In genomic region chr17:65017375-65017774, GRCh38 we compare ENCODE assay signal across 15 cellular contexts. TPM values are rescaled to one million over a fixed set of nuclear protein-coding genes. Genes with fewer than 3 reads are reported as not detected.
DNase-seq lines count a peak whose midpoint lies in the region; ATAC-seq and TF ChIP-seq lines count a peak whose summit lies in the region.
"Had no signal": no experiment of that assay in that cellular context is flagged by ENCODE, and none has a peak within 500 bp of the region (broad histone marks: within the 10 kb centered on the region; RNA-seq: fewer than 3 reads in every experiment).

No MANE protein-coding gene starts in this region.

- intact Hi-C loops in IMR-90 (cut with micrococcal nuclease) = no loop called here

- H4K8ac ChIP-seq in IMR-90 (ENCODE audit: low read depth in 2 of 2, low read length in 2 of 2) = no peak overlapping the region
- H4K8ac ChIP-seq in mesendoderm (ENCODE audit: low read depth, low read length) = no peak overlapping the region

- H2AFZ ChIP-seq in ACC112 (ENCODE audit: low read length, unreplicated experiment) (no peak overlapping the region), IMR-90 (replicated peaks; ENCODE audit: low read length, poor library complexity) (no peak overlapping the region)
- H2AFZ ChIP-seq: parathyroid adenoma had no signal

- H3K4ac ChIP-seq in IMR-90 (ENCODE audit: low read depth, low read length) = peak overlapping the region; percentile 27; the same call in 1 of the 2 replicates
- no peak overlapping the region for H3K4ac ChIP-seq in mesendoderm (ENCODE audit: low read depth, low read length)

- H3K4me3 ChIP-seq in ACC112 (ENCODE audit: low read depth, low read length) (no peak overlapping the region), IMR-90 (ENCODE audit: insufficient read depth, low read depth, low read length) (no peak overlapping the region), coronary artery (no peak overlapping the region), mesendoderm (ENCODE audit: low read length) (no peak overlapping the region)
- H3K4me3 ChIP-seq: heart right ventricle had no signal

- no peak overlapping the region for H2BK20ac ChIP-seq in IMR-90 (ENCODE audit: low read depth, low read length)

- H3K27ac ChIP-seq in ACC112 (ENCODE audit: low read depth, low read length) (peak overlapping the region; percentile 49), IMR-90 (ENCODE audit: insufficient read depth, low read length) (peak overlapping the region; percentile 39; the same call in 1 of the 2 replicates), coronary artery (peak overlapping the region; percentile 53 to 54), mesendoderm (ENCODE audit: low read depth, low read length) (no peak overlapping the region)
- H3K27ac ChIP-seq: HL-60, parathyroid adenoma had no signal

- H3K4me2 ChIP-seq in IMR-90 (ENCODE audit: low read depth, low read length) = peak overlapping the region; percentile 4; the same call in 1 of the 2 replicates
- no peak overlapping the region for H3K4me2 ChIP-seq in mesendoderm (ENCODE audit: low read length)
- H3K4me2 ChIP-seq: SK-N-SH had no signal

- no peak overlapping the region for H3K14ac ChIP-seq in IMR-90 (replicated peaks; ENCODE audit: low read depth, low read length)

- H3K79me2 ChIP-seq in ACC112 (ENCODE audit: control insufficient read depth, insufficient read depth, low read length, unreplicated experiment) (peaks cover 83% of the 10 kb centered on the region), mesendoderm (ENCODE audit: control insufficient read depth, insufficient read depth, low read length) (peaks cover 12% of the 10 kb centered on the region)

- in situ Hi-C loops in IMR-90 (cut with MboI; ENCODE audit: low sequenced_read_pairs) = no loop called here

- dilution Hi-C loops in IMR-90 (cut with HindIII; ENCODE audit: low sequenced_read_pairs, unreplicated experiment) = no loop called here

- POLR2A ChIA-PET in IMR-90 (lab: Charles Lee; ENCODE audit: unreplicated experiment) = no interaction called here

- 60% methylated on average over 7 of the region's 10 CpGs; no CpG with 5 or more reads in 1 of the 2 experiments for WGBS in IMR-90 (ENCODE audit: extremely low coverage in 2 of 2, insufficient read length in 1 of 2), 2 experiments
- WGBS in mesendoderm (ENCODE audit: extremely low coverage, insufficient coverage, low lambda C conversion rate) = no CpG with 5 or more reads among the region's 10 CpGs

- H2BK120ac ChIP-seq in IMR-90 (ENCODE audit: low read depth, low read length) (peak overlapping the region; percentile 47; the same call in 1 of the 2 replicates), mesendoderm (ENCODE audit: low read depth, low read length) (no peak overlapping the region)

- no peak overlapping the region for H4K91ac ChIP-seq in IMR-90 (ENCODE audit: insufficient read depth, low read depth, low read length)

- no peaks in the 10 kb centered on the region for H3K9me3 ChIP-seq in IMR-90 (ENCODE audit: control insufficient read depth, insufficient read depth, low read length)
- H3K9me3 ChIP-seq: heart right ventricle, SK-N-SH had no signal

- H3K23ac ChIP-seq in IMR-90 (ENCODE audit: low read depth, low read length) = no peak overlapping the region
- no peak overlapping the region for H3K23ac ChIP-seq in mesendoderm (ENCODE audit: low read length)

- no peak overlapping the region for H2AK9ac ChIP-seq in IMR-90 (replicated peaks; ENCODE audit: low read depth, low read length, poor library complexity)

- TF ChIP-seq RAD21 in IMR-90 (IDR thresholded peaks at IDR 0.05; ENCODE audit: low read length) = no peak

- H2BK5ac ChIP-seq in IMR-90 (ENCODE audit: low read depth, low read length, poor library complexity, severe bottlenecking) (peak overlapping the region; percentile 25), mesendoderm (ENCODE audit: low read length) (no peak overlapping the region)

- no peak for TF ChIP-seq POLR2A in IMR-90 (IDR thresholded peaks at IDR 0.05; ENCODE audit: low read depth, low read length)

- H3K9ac ChIP-seq in IMR-90 (ENCODE audit: low read depth, low read length) = no peak overlapping the region
- no peak overlapping the region for H3K9ac ChIP-seq in mesendoderm (ENCODE audit: low read length)
- H3K9ac ChIP-seq: parathyroid adenoma, SK-N-SH had no signal

- DNase-seq in IMR-90 (no peak), coronary artery (ENCODE audit: low spot score) (no peak), mesendoderm (peak; percentile 34), NCI-H748 treated with DMSO at 0.1 percent for 48 hours (lab: John Stamatoyannopoulos, UW) (no peak), HPDE6-E6E7 (ENCODE audit: extremely low spot score) (no peak), HUDEP-2 (lab: John Stamatoyannopoulos, UW; ENCODE audit: unreplicated experiment in 76 of 76) (no peak)
- DNase-seq in NK-92 treated with Interleukin-12 subunit alpha and Interleukin-12 subunit beta, amount 100 ng/mL, for 24 hours (lab: John Stamatoyannopoulos, UW) = no peak
- DNase-seq: activated CD4-positive, CD25-positive, alpha-beta regulatory T cell; activated T-cell treated with anti-CD3 and anti-CD28 coated beads, Interleukin-2, amount 50 U/mL, for 1 hour; effector CD4-positive, alpha-beta T cell; heart right ventricle; SK-N-SH had no signal

- H3K36me3 ChIP-seq in ACC112 (ENCODE audit: insufficient read depth, low read length) (peaks cover 22% of the 10 kb centered on the region), IMR-90 (ENCODE audit: control insufficient read depth, insufficient read depth, low read length) (peaks cover 8% of the 10 kb centered on the region), mesendoderm (ENCODE audit: control insufficient read depth, insufficient read depth, low read length) (no peaks in the 10 kb centered on the region)

- H3K79me1 ChIP-seq in IMR-90 (ENCODE audit: low read depth in 1 of 2, low read length in 2 of 2) (peaks cover 34 to 81% of the 10 kb centered on the region in 2 experiments), mesendoderm (ENCODE audit: low read length) (peaks cover 19% of the 10 kb centered on the region)

- H4K5ac ChIP-seq in IMR-90 (ENCODE audit: low read depth, low read length) = peak overlapping the region; percentile 5; the same call in 1 of the 2 replicates
- no peak overlapping the region for H4K5ac ChIP-seq in mesendoderm (ENCODE audit: low read length)

- H4K20me1 ChIP-seq in IMR-90 (ENCODE audit: insufficient read depth, low read length) = peaks cover 89% of the 10 kb centered on the region

- H2BK15ac ChIP-seq in IMR-90 (ENCODE audit: low read depth, low read length) (peak overlapping the region; percentile 9; the same call in 1 of the 3 replicates), mesendoderm (replicated peaks; ENCODE audit: low read depth) (no peak overlapping the region)

- H3K56ac ChIP-seq in IMR-90 (ENCODE audit: extremely low read depth, insufficient read depth, low read length) (no peak overlapping the region), mesendoderm (ENCODE audit: low read length) (no peak overlapping the region)

- H3K9me1 ChIP-seq in IMR-90 (ENCODE audit: insufficient read depth, low read length) = peaks cover 24% of the 10 kb centered on the region

- H3K27me3 ChIP-seq in ACC112 (ENCODE audit: insufficient read depth, low read length) (no peaks in the 10 kb centered on the region), IMR-90 (ENCODE audit: control insufficient read depth, insufficient read depth, low read length) (no peaks in the 10 kb centered on the region), mesendoderm (ENCODE audit: insufficient read depth, low read length, poor library complexity) (no peaks in the 10 kb centered on the region)
- H3K27me3 ChIP-seq: heart right ventricle had no signal

- ATAC-seq in IMR-90 (ENCODE audit: low read depth) = no peak

- no TSS peak for BruUV-seq in IMR-90 (replicated peaks; lab: Mats Ljungman, UMichigan)

- H2AK5ac ChIP-seq in IMR-90 (ENCODE audit: low read depth, low read length) (peak overlapping the region; percentile 25; the same call in 1 of the 2 replicates), mesendoderm (ENCODE audit: low read length) (no peak overlapping the region)

- H3K18ac ChIP-seq in IMR-90 (ENCODE audit: low read depth, low read length) (peak overlapping the region; percentile 61; the same call in 1 of the 2 replicates), mesendoderm (ENCODE audit: low read length) (no peak overlapping the region)

- H3K4me1 ChIP-seq in ACC112 (ENCODE audit: control insufficient read depth, insufficient read depth, low read length, unreplicated experiment) = peaks cover 56% of the 10 kb centered on the region
- peaks cover 20% of the 10 kb centered on the region for H3K4me1 ChIP-seq in IMR-90 (ENCODE audit: control insufficient read depth, insufficient read depth, low read length)
- H3K4me1 ChIP-seq in mesendoderm (ENCODE audit: control insufficient read depth, low read depth, low read length) = no peaks in the 10 kb centered on the region

- TF ChIP-seq CTCF in IMR-90 (conservative IDR thresholded peaks at IDR 0.05; ENCODE audit: low read depth, low read length) (no peak), coronary artery (IDR thresholded peaks at IDR 0.05) (no peak)

- CTCF ChIA-PET in IMR-90 (lab: Yijun Ruan, JAX) = interaction anchor here (0.6 kb wide), 1 partner anchor 46 kb away, joined by 5 read pairs; no protein-coding TSS in a partner anchor

TF ChIP-seq in IMR-90, 13 proteins besides CTCF, POLR2A, EP300 and RAD21 (continues in another document):
- TF ChIP-seq SMC3 (IDR thresholded peaks at IDR 0.05; ENCODE audit: low read depth, low read length) (no peak), NFE2L2 (IDR thresholded peaks at IDR 0.05; ENCODE audit: low read depth, low read length) (no peak), RCOR1 (IDR thresholded peaks at IDR 0.05; ENCODE audit: insufficient replicate concordance, low read length) (no peak), MAZ (IDR thresholded peaks at IDR 0.05; ENCODE audit: borderline replicate concordance, low read depth, low read length) (no peak), CHD1 (IDR thresholded peaks at IDR 0.05; ENCODE audit: low read depth, low read length) (no peak), MAFK (IDR thresholded peaks at IDR 0.05; ENCODE audit: low read depth, low read length) (no peak), FOS (IDR thresholded peaks at IDR 0.05; ENCODE audit: low read depth, low read length) (no peak)
- TF ChIP-seq, protein P1, sequence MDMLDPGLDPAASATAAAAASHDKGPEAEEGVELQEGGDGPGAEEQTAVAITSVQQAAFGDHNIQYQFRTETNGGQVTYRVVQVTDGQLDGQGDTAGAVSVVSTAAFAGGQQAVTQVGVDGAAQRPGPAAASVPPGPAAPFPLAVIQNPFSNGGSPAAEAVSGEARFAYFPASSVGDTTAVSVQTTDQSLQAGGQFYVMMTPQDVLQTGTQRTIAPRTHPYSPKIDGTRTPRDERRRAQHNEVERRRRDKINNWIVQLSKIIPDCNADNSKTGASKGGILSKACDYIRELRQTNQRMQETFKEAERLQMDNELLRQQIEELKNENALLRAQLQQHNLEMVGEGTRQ (IDR thresholded peaks at IDR 0.05; ENCODE audit: low read depth, low read length) = no peak

RNA-seq across cellular contexts. Expression of gene GNA13, which starts 39.2 kb away (rescaled TPM):
- total RNA-seq in IMR-90 (2012; rRNA removed) = 37.6 and 57.2 TPM in 2 replicates
- polyA plus RNA-seq in IMR-90 (2012; rRNA removed) = 11.3 and 13.8 TPM in 2 replicates
- 3.5 and 3.9 TPM in 2 replicates for polyA plus RNA-seq in IMR-90 (2012; cell fraction: cytosol; rRNA removed)
- polyA plus RNA-seq in IMR-90 (2012; cell fraction: nucleus; rRNA removed; ENCODE audit: low replicate concordance) = 2.6 and 9.4 TPM in 2 replicates
- polyA plus RNA-seq in mesendoderm (2013, experiment 1 of 2) = 38.2 TPM
- polyA plus RNA-seq in mesendoderm (2013, experiment 2 of 2) = 37.3 TPM
